Comparison of ENCODE assay signal across 18 cellular contexts in the genomic region with DNA sequence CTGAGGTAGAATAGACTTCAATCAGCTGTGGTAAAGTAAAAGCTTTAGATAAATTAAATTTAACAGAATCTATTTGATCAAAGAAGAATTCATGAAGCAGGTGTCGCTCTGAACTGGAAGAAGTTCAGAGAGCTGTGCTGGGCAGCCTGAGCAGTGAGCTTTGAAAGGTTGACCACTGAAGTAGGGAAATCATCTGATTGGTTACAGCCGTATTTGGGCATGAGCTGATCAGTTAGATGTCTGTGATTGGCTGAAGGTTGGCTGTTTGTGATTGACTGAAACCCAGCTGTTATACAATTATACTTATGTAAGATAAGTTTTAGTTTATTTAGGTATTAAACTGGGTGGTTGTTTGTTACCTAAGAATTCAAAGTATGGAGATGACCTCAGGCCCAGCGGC.
"Had no signal": no experiment of that assay in that cellular context is flagged by ENCODE, and none has a peak within 500 bp of the region (broad histone marks: within the 10 kb centered on the region; RNA-seq: fewer than 3 reads in every experiment).

No MANE protein-coding gene starts in this region.

- ATAC-seq: T-cell had no signal

- DNase-seq: KBM-7, MV-4-11, NCI-H1048, NCI-H1105, NCI-H1436 treated with DMSO at 0.1 percent for 48 hours, NCI-H1694, NCI-H187 treated with DMSO at 0.1 percent for 48 hours, NCI-H2171 treated with DMSO at 0.1 percent for 48 hours, NCI-H226, NCI-H446, NCI-H510A, NCI-H524 treated with DMSO at 0.1 percent for 48 hours, NCI-H69, NCI-H774, Right ventricle myocardium superior, RPMI8226, SIG-M5, T-cell had no signal
